Comparison of ENCODE assay signal across 37 cellular contexts in the genomic region with DNA sequence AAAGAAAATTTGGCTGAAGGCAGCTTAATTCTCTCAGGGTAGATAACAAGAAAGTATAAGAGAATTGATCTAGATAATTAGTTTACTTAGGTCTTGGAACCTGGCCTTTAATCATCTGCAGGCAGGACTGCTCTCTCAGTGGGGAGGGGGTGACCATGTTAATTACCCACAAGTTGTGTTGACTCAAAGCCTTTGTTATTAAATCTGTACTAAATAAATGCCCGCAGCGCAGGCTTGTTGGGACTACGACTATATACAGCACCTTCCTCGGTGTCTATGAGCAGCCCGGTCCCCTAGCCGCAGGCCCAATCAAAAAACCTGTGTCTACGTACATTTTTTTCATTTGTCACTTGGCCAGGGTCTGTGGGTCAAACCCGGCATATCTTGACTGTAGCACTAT.
"Had no signal": no experiment of that assay in that cellular context is flagged by ENCODE, and none has a peak within 500 bp of the region (broad histone marks: within the 10 kb centered on the region; RNA-seq: fewer than 3 reads in every experiment).

No MANE protein-coding gene starts in this region.

- H3K27ac Mint-ChIP-seq: activated naive CD4-positive, alpha-beta T cell treated with anti-CD3 and anti-CD28 coated beads for 36 hours; activated naive CD4-positive, alpha-beta T cell treated with anti-CD3 and anti-CD28 coated beads, Interleukin-2, amount 10 ng/mL, durations not matched to agents 7 days and 5 days; activated naive CD4-positive, alpha-beta T cell treated with anti-CD3 and anti-CD28 coated beads, Interleukin-2, amount 50 U/mL, for 24 hours; activated naive CD8-positive, alpha-beta T cell; activated naive CD8-positive, alpha-beta T cell treated with anti-CD3 and anti-CD28 coated beads for 36 hours; activated naive CD8-positive, alpha-beta T cell treated with anti-CD3 and anti-CD28 coated beads, Interleukin-2, amount 10 ng/mL, durations not matched to agents 7 days and 5 days; activated naive CD8-positive, alpha-beta T cell treated with anti-CD3 and anti-CD28 coated beads, Interleukin-2, amount 50 U/mL, for 24 hours; activated T-cell treated with anti-CD3 and anti-CD28 coated beads, Interleukin-2, amount 50 U/mL, for 24 hours; activated T-helper 1 cell treated with anti-CD3 and anti-CD28 coated beads, Interleukin-12 subunit alpha, Interleukin-12 subunit beta, Interleukin-2, Interleukin-4 antibody, amounts not matched to agents 30 ng/mL and 10 ng/mL and 1 ng/mL, durations not matched to agents 14 hours and 24 hours and 36 hours; activated T-helper 17 cell treated with anti-CD3 and anti-CD28 coated beads, Interleukin-2, amount 50 U/mL, for 72 hours; activated T-helper 2 cell treated with anti-CD3 and anti-CD28 coated beads, Interferon-gamma antibody, Interleukin-2, Interleukin-4, amounts not matched to agents 10 μg/mL and 5 μg/mL and 100 μg/mL, durations not matched to agents 14 hours and 24 hours and 36 hours; brain had no signal

- H3K4me3 Mint-ChIP-seq: activated naive CD4-positive, alpha-beta T cell treated with anti-CD3 and anti-CD28 coated beads for 36 hours; activated naive CD4-positive, alpha-beta T cell treated with anti-CD3 and anti-CD28 coated beads, Interleukin-2, amount 10 ng/mL, durations not matched to agents 7 days and 5 days; activated naive CD4-positive, alpha-beta T cell treated with anti-CD3 and anti-CD28 coated beads, Interleukin-2, amount 50 U/mL, for 24 hours; activated naive CD8-positive, alpha-beta T cell; activated naive CD8-positive, alpha-beta T cell treated with anti-CD3 and anti-CD28 coated beads for 36 hours; activated naive CD8-positive, alpha-beta T cell treated with anti-CD3 and anti-CD28 coated beads, Interleukin-2, amount 10 ng/mL, durations not matched to agents 7 days and 5 days; activated naive CD8-positive, alpha-beta T cell treated with anti-CD3 and anti-CD28 coated beads, Interleukin-2, amount 50 U/mL, for 24 hours; activated T-cell treated with anti-CD3 and anti-CD28 coated beads, Interleukin-2, amount 50 U/mL, for 24 hours; activated T-cell treated with anti-CD3 and anti-CD28 coated beads, Interleukin-2, amount 50 U/mL, for 4 hours; activated T-cell treated with anti-CD3 and anti-CD28 coated beads, Interleukin-2, amount 50 U/mL, for 72 hours; activated T-helper 1 cell treated with anti-CD3 and anti-CD28 coated beads, Interleukin-12 subunit alpha, Interleukin-12 subunit beta, Interleukin-2, Interleukin-4 antibody, amounts not matched to agents 30 ng/mL and 10 ng/mL and 1 ng/mL, durations not matched to agents 14 hours and 24 hours and 36 hours; activated T-helper 17 cell treated with anti-CD3 and anti-CD28 coated beads, Interleukin-2, amount 50 U/mL, for 72 hours; brain; central memory CD8-positive, alpha-beta T cell had no signal

- H3K4me1 Mint-ChIP-seq: activated naive CD4-positive, alpha-beta T cell treated with anti-CD3 and anti-CD28 coated beads, Interleukin-2, amount 10 ng/mL, durations not matched to agents 7 days and 5 days; activated naive CD4-positive, alpha-beta T cell treated with anti-CD3 and anti-CD28 coated beads, Interleukin-2, amount 50 U/mL, for 24 hours; activated naive CD8-positive, alpha-beta T cell treated with anti-CD3 and anti-CD28 coated beads, Interleukin-2, amount 10 ng/mL, durations not matched to agents 7 days and 5 days; activated naive CD8-positive, alpha-beta T cell treated with anti-CD3 and anti-CD28 coated beads, Interleukin-2, amount 50 U/mL, for 24 hours; activated T-helper 17 cell treated with anti-CD3 and anti-CD28 coated beads, Interleukin-2, amount 50 U/mL, for 72 hours; central memory CD8-positive, alpha-beta T cell had no signal

- H3K27me3 ChIP-seq: adrenal gland, ascending aorta, body of pancreas, brain microvascular endothelial cell, cardiac muscle cell had no signal

- H3K4me1 ChIP-seq: adrenal gland, ascending aorta, body of pancreas had no signal

- H3K27me3 Mint-ChIP-seq: activated naive CD4-positive, alpha-beta T cell treated with anti-CD3 and anti-CD28 coated beads, Interleukin-2, amount 10 ng/mL, durations not matched to agents 7 days and 5 days; activated naive CD4-positive, alpha-beta T cell treated with anti-CD3 and anti-CD28 coated beads, Interleukin-2, amount 50 U/mL, for 24 hours; activated naive CD8-positive, alpha-beta T cell; activated naive CD8-positive, alpha-beta T cell treated with anti-CD3 and anti-CD28 coated beads for 36 hours; activated naive CD8-positive, alpha-beta T cell treated with anti-CD3 and anti-CD28 coated beads, Interleukin-2, amount 10 ng/mL, durations not matched to agents 7 days and 5 days; activated naive CD8-positive, alpha-beta T cell treated with anti-CD3 and anti-CD28 coated beads, Interleukin-2, amount 50 U/mL, for 24 hours; activated T-cell treated with anti-CD3 and anti-CD28 coated beads, Interleukin-2, amount 50 U/mL, for 24 hours; activated T-helper 17 cell treated with anti-CD3 and anti-CD28 coated beads, Interleukin-2, amount 50 U/mL, for 72 hours; central memory CD8-positive, alpha-beta T cell had no signal

- H3K27ac ChIP-seq: adrenal gland, ascending aorta, body of pancreas, brain microvascular endothelial cell, cardiac muscle cell had no signal

- DNase-seq: activated effector memory CD4-positive, alpha-beta T cell treated with anti-CD3 and anti-CD28 coated beads, Interleukin-2, amount 50 U/mL, for 16 hours; activated effector memory CD4-positive, alpha-beta T cell treated with Interleukin-2 at 50 U/mL for 16 hours; activated gamma-delta T cell; activated gamma-delta T cell treated with Interleukin-2 at 50 U/mL for 16 hours; activated naive CD4-positive, alpha-beta T cell; activated naive CD4-positive, alpha-beta T cell treated with anti-CD3 and anti-CD28 coated beads for 36 hours; activated naive CD4-positive, alpha-beta T cell treated with anti-CD3 and anti-CD28 coated beads, Interleukin-2, amount 10 ng/mL, durations not matched to agents 7 days and 5 days; activated naive CD4-positive, alpha-beta T cell treated with anti-CD3 and anti-CD28 coated beads, Interleukin-2, amount 50 U/mL, for 16 hours; activated naive CD4-positive, alpha-beta T cell treated with Interleukin-2 at 50 U/mL for 16 hours; activated naive CD8-positive, alpha-beta T cell treated with anti-CD3 and anti-CD28 coated beads for 36 hours; activated naive CD8-positive, alpha-beta T cell treated with anti-CD3 and anti-CD28 coated beads, Interleukin-2, amount 10 ng/mL, durations not matched to agents 7 days and 5 days; activated naive CD8-positive, alpha-beta T cell treated with anti-CD3 and anti-CD28 coated beads, Interleukin-2, amount 50 U/mL, for 24 hours; activated T-cell treated with anti-CD3 and anti-CD28 coated beads, Interleukin-2, amount 50 U/mL, for 1 hour; activated T-cell treated with anti-CD3 and anti-CD28 coated beads, Interleukin-2, amount 50 U/mL, for 24 hours; activated T-cell treated with anti-CD3 and anti-CD28 coated beads, Interleukin-2, amount 50 U/mL, for 4 hours; activated T-cell treated with anti-CD3 and anti-CD28 coated beads, Interleukin-2, amount 50 U/mL, for 48 hours; activated T-cell treated with anti-CD3 and anti-CD28 coated beads, Interleukin-2, amount 50 U/mL, for 72 hours; adrenal gland; amniotic stem cell; amygdala; anterior cingulate cortex; aorta; body of pancreas; brain microvascular endothelial cell; caudate nucleus; central memory CD4-positive, alpha-beta T cell; cerebellar nuclear complex had no signal

- H3K9me3 Mint-ChIP-seq: activated naive CD4-positive, alpha-beta T cell treated with anti-CD3 and anti-CD28 coated beads for 36 hours; activated naive CD4-positive, alpha-beta T cell treated with anti-CD3 and anti-CD28 coated beads, Interleukin-2, amount 10 ng/mL, durations not matched to agents 7 days and 5 days; activated naive CD4-positive, alpha-beta T cell treated with anti-CD3 and anti-CD28 coated beads, Interleukin-2, amount 50 U/mL, for 24 hours; activated naive CD8-positive, alpha-beta T cell treated with anti-CD3 and anti-CD28 coated beads for 36 hours; activated naive CD8-positive, alpha-beta T cell treated with anti-CD3 and anti-CD28 coated beads, Interleukin-2, amount 50 U/mL, for 24 hours; activated T-cell treated with anti-CD3 and anti-CD28 coated beads, Interleukin-2, amount 50 U/mL, for 24 hours; activated T-cell treated with anti-CD3 and anti-CD28 coated beads, Interleukin-2, amount 50 U/mL, for 4 hours; activated T-cell treated with anti-CD3 and anti-CD28 coated beads, Interleukin-2, amount 50 U/mL, for 72 hours; activated T-helper 17 cell treated with anti-CD3 and anti-CD28 coated beads, Interleukin-2, amount 50 U/mL, for 72 hours; activated T-helper 2 cell treated with anti-CD3 and anti-CD28 coated beads, Interferon-gamma antibody, Interleukin-2, Interleukin-4, amounts not matched to agents 10 μg/mL and 5 μg/mL and 100 μg/mL, durations not matched to agents 14 hours and 24 hours and 36 hours; central memory CD8-positive, alpha-beta T cell had no signal

- H3K9me3 ChIP-seq: adrenal gland, ascending aorta, body of pancreas had no signal

- ATAC-seq: activated naive CD4-positive, alpha-beta T cell treated with anti-CD3 and anti-CD28 coated beads, Interleukin-2, amount 50 U/mL, for 72 hours; activated naive CD8-positive, alpha-beta T cell treated with anti-CD3 and anti-CD28 coated beads, Interleukin-2, amount 50 U/mL, for 24 hours; activated T-cell treated with anti-CD3 and anti-CD28 coated beads, Interleukin-2, amount 50 U/mL, for 4 hours; activated T-cell treated with anti-CD3 and anti-CD28 coated beads, Interleukin-2, amount 50 U/mL, for 72 hours; activated T-helper 17 cell treated with anti-CD3 and anti-CD28 coated beads, Interleukin-2, amount 50 U/mL, for 72 hours; body of pancreas had no signal

- H3K4me3 ChIP-seq: adrenal gland, ascending aorta, body of pancreas, cardiac muscle cell had no signal

- H3K36me3 ChIP-seq: adrenal gland, ascending aorta, brain microvascular endothelial cell, cardiac muscle cell had no signal
